ENCODE assay signal across 35 cellular contexts in the genomic region with DNA sequence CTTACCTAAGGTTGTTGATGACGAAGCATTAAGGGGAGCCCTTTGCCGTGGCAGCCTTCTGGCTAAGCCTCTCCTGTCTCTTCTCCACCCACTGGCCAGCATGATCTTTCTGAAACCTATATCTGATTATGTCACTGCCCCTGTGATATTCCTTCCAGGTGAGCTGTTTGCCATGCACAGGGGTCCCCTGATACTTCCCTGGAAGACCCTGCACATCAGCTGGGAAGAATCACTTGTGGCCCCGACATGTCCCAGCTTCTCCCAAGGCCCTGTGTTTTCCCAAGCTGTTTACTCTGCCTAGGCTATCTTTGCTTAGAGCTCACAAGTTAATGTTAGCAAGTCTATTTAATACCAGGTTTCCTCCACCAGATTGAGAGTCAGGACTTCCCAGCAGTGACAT. TPM values are rescaled to one million over a fixed set of nuclear protein-coding genes. Genes with fewer than 3 reads are reported as not detected.
"Had no signal": no experiment of that assay in that cellular context is flagged by ENCODE, and none has a peak within 500 bp of the region (broad histone marks: within the 10 kb centered on the region; RNA-seq: fewer than 3 reads in every experiment).

No MANE protein-coding gene starts in this region.

- H3K9me3 ChIP-seq: adrenal gland, body of pancreas, breast epithelium had no signal

- H3K4me1 Mint-ChIP-seq: activated naive CD4-positive, alpha-beta T cell treated with anti-CD3 and anti-CD28 coated beads, Interleukin-2, amount 50 U/mL, for 24 hours had no signal

- H2AFZ ChIP-seq: PC-9 had no signal

- H3K9me3 Mint-ChIP-seq: activated CD8-positive, alpha-beta T cell treated with anti-CD3 and anti-CD28 coated beads for 36 hours; activated naive CD4-positive, alpha-beta T cell treated with anti-CD3 and anti-CD28 coated beads, Interleukin-2, amount 50 U/mL, for 24 hours; activated T-helper 2 cell treated with anti-CD3 and anti-CD28 coated beads, Interferon-gamma antibody, Interleukin-2, Interleukin-4, amounts not matched to agents 10 μg/mL and 5 μg/mL and 100 μg/mL, durations not matched to agents 14 hours and 24 hours and 36 hours had no signal

- H3K27ac ChIP-seq: adrenal gland, body of pancreas, breast epithelium, PC-9, VCaP had no signal

- H3K36me3 ChIP-seq: adrenal gland, breast epithelium had no signal

- H3K27me3 ChIP-seq: adrenal gland, body of pancreas had no signal

- H3K4me1 ChIP-seq: breast epithelium had no signal

- H3K4me3 Mint-ChIP-seq: activated CD8-positive, alpha-beta T cell treated with anti-CD3 and anti-CD28 coated beads for 36 hours; activated naive CD4-positive, alpha-beta T cell treated with anti-CD3 and anti-CD28 coated beads, Interleukin-2, amount 50 U/mL, for 24 hours had no signal

- H3K36me3 Mint-ChIP-seq: activated naive CD4-positive, alpha-beta T cell treated with anti-CD3 and anti-CD28 coated beads, Interleukin-2, amount 50 U/mL, for 24 hours had no signal

- H3K4me3 ChIP-seq: adrenal gland, body of pancreas, breast epithelium, PC-9 had no signal

- H3K4me2 ChIP-seq: PC-9 had no signal

- DNase-seq: activated CD4-positive, alpha-beta T cell treated with anti-CD3 and anti-CD28 coated beads for 1 hour; activated CD4-positive, alpha-beta T cell treated with anti-CD3 and anti-CD28 coated beads for 48 hours; activated CD4-positive, alpha-beta T cell treated with anti-CD3 and anti-CD28 coated beads, Interleukin-2, amount 50 U/mL, for 4 hours; activated CD4-positive, CD25-positive, alpha-beta regulatory T cell; activated CD8-positive, alpha-beta T cell treated with anti-CD3 and anti-CD28 coated beads for 36 hours; activated gamma-delta T cell; activated naive CD4-positive, alpha-beta T cell treated with Interleukin-2 at 50 U/mL for 16 hours; activated T-cell treated with anti-CD3 and anti-CD28 coated beads, Interleukin-2, amount 50 U/mL, for 1 hour; body of pancreas; caudate nucleus; cerebellar nuclear complex; Kasumi-1; KG1; NCI-H1092 treated with DMSO at 0.1 percent for 48 hours; NCI-H1417; NCI-H146; NCI-H187; NCI-H2081 treated with DMSO at 0.1 percent for 48 hours; NCI-H226; NCI-H446 treated with DMSO at 0.1 percent for 48 hours; NCI-H524; PC-9; Right ventricle myocardium superior; SW 1271; T-helper 1 cell; T-helper 2 cell; T-helper 9 cell had no signal

- H3K27ac Mint-ChIP-seq: activated CD8-positive, alpha-beta T cell treated with anti-CD3 and anti-CD28 coated beads for 36 hours; activated naive CD4-positive, alpha-beta T cell treated with anti-CD3 and anti-CD28 coated beads, Interleukin-2, amount 50 U/mL, for 24 hours; activated T-helper 2 cell treated with anti-CD3 and anti-CD28 coated beads, Interferon-gamma antibody, Interleukin-2, Interleukin-4, amounts not matched to agents 10 μg/mL and 5 μg/mL and 100 μg/mL, durations not matched to agents 14 hours and 24 hours and 36 hours had no signal

RNA-seq across cellular contexts. Expression of a gene that starts 12.3 kb away (rescaled TPM):
- total RNA-seq: activated CD8-positive, alpha-beta memory T cell treated with anti-CD3 and anti-CD28 coated beads for 36 hours; activated CD8-positive, alpha-beta T cell treated with anti-CD3 and anti-CD28 coated beads for 36 hours; activated T-helper 2 cell treated with anti-CD3 and anti-CD28 coated beads, Interferon-gamma antibody, Interleukin-2, Interleukin-4, amounts not matched to agents 10 μg/mL and 5 μg/mL and 100 μg/mL, durations not matched to agents 14 hours and 24 hours and 36 hours; astrocyte; body of pancreas; OCI-LY7; Right ventricle myocardium superior had no signal
